2 cellular contexts compared by ENCODE assay signal in the genomic region with DNA sequence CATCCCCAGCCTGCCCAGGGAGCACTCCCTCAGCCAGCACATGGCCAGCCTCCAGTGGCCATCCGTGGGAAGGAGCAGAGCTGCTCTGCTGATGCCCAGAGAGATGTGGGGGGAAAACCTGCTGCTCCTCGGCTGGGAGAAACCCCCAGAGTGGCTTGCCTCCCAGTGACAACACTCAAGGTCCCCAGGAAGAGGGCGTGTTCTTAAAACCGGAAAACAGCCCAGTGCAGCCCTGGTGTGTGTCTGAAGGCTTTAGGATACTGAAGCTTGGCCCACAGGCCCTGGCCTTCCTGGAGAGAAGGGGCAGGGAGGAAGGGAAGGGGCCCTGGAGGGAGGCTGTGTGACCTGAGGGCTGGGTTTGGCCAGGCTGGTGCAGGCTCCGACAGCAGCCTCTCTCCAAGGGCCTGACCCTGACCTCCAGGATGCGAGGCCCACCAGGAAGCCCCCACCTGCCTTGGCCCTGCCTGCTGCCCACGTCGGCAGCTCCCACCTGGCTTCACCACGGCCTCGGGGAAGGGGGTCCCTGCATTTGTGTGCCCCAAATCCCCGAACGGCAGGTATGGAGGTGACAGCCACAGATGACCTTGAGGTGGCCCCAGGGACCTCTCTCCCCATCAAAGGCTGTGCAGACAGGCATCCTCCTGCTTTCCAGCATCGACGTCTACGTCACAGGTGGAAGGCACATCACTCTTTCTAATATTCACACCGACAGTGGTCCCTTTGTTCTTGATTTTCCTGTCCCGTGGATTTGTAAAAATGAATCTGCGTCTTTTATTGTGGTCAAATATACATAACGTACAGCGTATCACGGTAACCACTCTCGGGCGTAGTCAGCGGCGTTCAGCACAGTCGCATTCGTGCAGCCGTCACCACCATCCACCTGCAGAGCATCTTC.
TF ChIP-seq lines count a peak whose summit lies in the region.

No MANE protein-coding gene starts in this region.

TF ChIP-seq in SK-N-SH, 30 proteins besides CTCF, POLR2A, EP300 and RAD21 (continued from another document):
- TF ChIP-seq, protein P1, sequence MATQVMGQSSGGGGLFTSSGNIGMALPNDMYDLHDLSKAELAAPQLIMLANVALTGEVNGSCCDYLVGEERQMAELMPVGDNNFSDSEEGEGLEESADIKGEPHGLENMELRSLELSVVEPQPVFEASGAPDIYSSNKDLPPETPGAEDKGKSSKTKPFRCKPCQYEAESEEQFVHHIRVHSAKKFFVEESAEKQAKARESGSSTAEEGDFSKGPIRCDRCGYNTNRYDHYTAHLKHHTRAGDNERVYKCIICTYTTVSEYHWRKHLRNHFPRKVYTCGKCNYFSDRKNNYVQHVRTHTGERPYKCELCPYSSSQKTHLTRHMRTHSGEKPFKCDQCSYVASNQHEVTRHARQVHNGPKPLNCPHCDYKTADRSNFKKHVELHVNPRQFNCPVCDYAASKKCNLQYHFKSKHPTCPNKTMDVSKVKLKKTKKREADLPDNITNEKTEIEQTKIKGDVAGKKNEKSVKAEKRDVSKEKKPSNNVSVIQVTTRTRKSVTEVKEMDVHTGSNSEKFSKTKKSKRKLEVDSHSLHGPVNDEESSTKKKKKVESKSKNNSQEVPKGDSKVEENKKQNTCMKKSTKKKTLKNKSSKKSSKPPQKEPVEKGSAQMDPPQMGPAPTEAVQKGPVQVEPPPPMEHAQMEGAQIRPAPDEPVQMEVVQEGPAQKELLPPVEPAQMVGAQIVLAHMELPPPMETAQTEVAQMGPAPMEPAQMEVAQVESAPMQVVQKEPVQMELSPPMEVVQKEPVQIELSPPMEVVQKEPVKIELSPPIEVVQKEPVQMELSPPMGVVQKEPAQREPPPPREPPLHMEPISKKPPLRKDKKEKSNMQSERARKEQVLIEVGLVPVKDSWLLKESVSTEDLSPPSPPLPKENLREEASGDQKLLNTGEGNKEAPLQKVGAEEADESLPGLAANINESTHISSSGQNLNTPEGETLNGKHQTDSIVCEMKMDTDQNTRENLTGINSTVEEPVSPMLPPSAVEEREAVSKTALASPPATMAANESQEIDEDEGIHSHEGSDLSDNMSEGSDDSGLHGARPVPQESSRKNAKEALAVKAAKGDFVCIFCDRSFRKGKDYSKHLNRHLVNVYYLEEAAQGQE (IDR thresholded peaks at IDR 0.05; ENCODE audit: low read depth, low read length): no peak
TF ChIP-seq in SK-N-SH: peak in this region for 0.

TF ChIP-seq in SK-N-SH treated with all-trans-retinoic acid at 6 μM for 48 hours, 23 proteins besides CTCF, POLR2A, EP300 and RAD21 (continued from another document):
- no peak for TF ChIP-seq SNAI2 (CRISPR knock-in tag; IDR thresholded peaks at IDR 0.05)
- TF ChIP-seq ZNF565 (CRISPR knock-in tag; conservative IDR thresholded peaks at IDR 0.05; ENCODE audit: low read depth): no peak
- TF ChIP-seq ZFP30 (CRISPR knock-in tag; IDR thresholded peaks at IDR 0.05): no peak
- TF ChIP-seq ZC3H10 (CRISPR knock-in tag; IDR thresholded peaks at IDR 0.05): no peak
